Comparison of ENCODE assay signal across 10 cellular contexts in genomic region chr12:100717733-100718067, GRCh38.
DNase-seq lines count a peak whose midpoint lies in the region; ATAC-seq, FAIRE-seq and TF ChIP-seq lines count a peak whose summit lies in the region.
"Had no signal": no experiment of that assay in that cellular context is flagged by ENCODE, and none has a peak within 500 bp of the region (broad histone marks: within the 10 kb centered on the region; RNA-seq: fewer than 3 reads in every experiment).

No MANE protein-coding gene starts in this region.

- H3K27me3 ChIP-seq in AG04450 (ENCODE audit: control insufficient read depth, insufficient read depth, low read length) (peaks cover 36% of the 10 kb centered on the region), endothelial cell of umbilical vein (ENCODE audit: control insufficient read depth in 2 of 2, insufficient read depth in 2 of 2, low read length in 2 of 2) (peaks cover 18 to 34% of the 10 kb centered on the region in 2 experiments)
- no peaks in the 10 kb centered on the region for H3K27me3 ChIP-seq in effector memory CD4-positive, alpha-beta T cell (replicated peaks; ENCODE audit: control insufficient read depth, insufficient read depth, low read length, poor library complexity, severe bottlenecking)

- no peak for TF ChIP-seq POLR2A in endothelial cell of umbilical vein (IDR thresholded peaks at IDR 0.05; ENCODE audit: low read depth, low read length)

- peak overlapping the region; percentile 24 for H3K4me3 ChIP-seq in AG04450 (ENCODE audit: low read depth, low read length)
- peak overlapping the region in 1 of 3 experiments; percentile 13 for H3K4me3 ChIP-seq in endothelial cell of umbilical vein (replicated peaks in 1 of 3; ENCODE audit: insufficient read depth in 1 of 3, low read depth in 1 of 3, low read length in 3 of 3)
- H3K4me3 ChIP-seq in effector memory CD4-positive, alpha-beta T cell (ENCODE audit: insufficient read depth, low read depth, low read length, poor library complexity, severe bottlenecking), result no peak overlapping the region

- dilution Hi-C loops in endothelial cell of umbilical vein (cut with MboI; ENCODE audit: extremely low pct_ligation_motif_present, low sequenced_read_pairs), result no loop called here

- H3K4me1 Mint-ChIP-seq in nephron progenitor cell, result peaks cover 14% of the 10 kb centered on the region

- H3K9me3 Mint-ChIP-seq in nephron progenitor cell, result peaks cover 4% of the 10 kb centered on the region
- H3K9me3 Mint-ChIP-seq: activated naive CD4-positive, alpha-beta T cell treated with anti-CD3 and anti-CD28 coated beads for 36 hours had no signal

- peak overlapping the region; percentile 38 for H3K4me2 ChIP-seq in endothelial cell of umbilical vein (ENCODE audit: insufficient read depth, low read length)

- TF ChIP-seq CTCF in AG04450 (IDR thresholded peaks at IDR 0.05; ENCODE audit: low read depth, low read length) (no peak), endothelial cell of umbilical vein (IDR thresholded peaks at IDR 0.05; ENCODE audit: extremely low read depth in 1 of 2, insufficient read depth in 1 of 2, low read depth in 1 of 2, low read length in 2 of 2) (no peak), nephron progenitor cell (IDR thresholded peaks at IDR 0.05) (no peak)

- peaks cover 89% of the 10 kb centered on the region for H3K27me3 Mint-ChIP-seq in nephron progenitor cell (ENCODE audit: low read depth, poor library complexity)

- peak overlapping the region; percentile 30 for H2AFZ ChIP-seq in endothelial cell of umbilical vein (ENCODE audit: low read depth, low read length)

- no peaks in the 10 kb centered on the region for H3K79me2 ChIP-seq in endothelial cell of umbilical vein (ENCODE audit: control insufficient read depth, insufficient read depth, low read length)

- H3K27ac ChIP-seq in AG04450 (ENCODE audit: low read depth, low read length) (no peak overlapping the region), endothelial cell of umbilical vein (ENCODE audit: insufficient read depth, low read depth, low read length) (no peak overlapping the region)
- H3K27ac ChIP-seq in effector memory CD4-positive, alpha-beta T cell (ENCODE audit: insufficient read depth, low read length, poor library complexity, severe bottlenecking), result no peak overlapping the region

- no peaks in the 10 kb centered on the region for H3K9me1 ChIP-seq in endothelial cell of umbilical vein (replicated peaks; ENCODE audit: control insufficient read depth, extremely low read depth, insufficient read depth, low read length)

- H3K4me3 Mint-ChIP-seq in nephron progenitor cell, result peak overlapping the region; percentile 71
- H3K4me3 Mint-ChIP-seq: activated naive CD4-positive, alpha-beta T cell treated with anti-CD3 and anti-CD28 coated beads for 36 hours had no signal

- no peaks in the 10 kb centered on the region for H3K36me3 Mint-ChIP-seq in nephron progenitor cell (ENCODE audit: low read depth)

- POLR2A ChIA-PET in AG04450 (lab: Yijun Ruan, JAX), result no interaction called here
- POLR2A ChIA-PET in endothelial cell of umbilical vein (lab: Charles Lee), result no interaction called here

- no peak for FAIRE-seq in endothelial cell of umbilical vein (lab: Jason Lieb, UNC)

- intact Hi-C loops in endothelial cell of umbilical vein (cut with micrococcal nuclease), result loop anchor here (1.0 kb wide), 1 partner anchor 45 kb away; no protein-coding TSS in a partner anchor

- DNase-seq in AG04450 (ENCODE audit: low read depth, low spot score) (no peak), HPDE6-E6E7 (ENCODE audit: extremely low spot score) (peak; percentile 13), endothelial cell of umbilical vein (ENCODE audit: low read depth, low spot score) (no peak), nephron progenitor cell (no peak), AG08395 (ENCODE audit: low spot score) (no peak), GM19238 (ENCODE audit: insufficient read length, low spot score) (no peak)
- DNase-seq in effector memory CD4-positive, alpha-beta T cell, result no peak
- DNase-seq: activated naive CD4-positive, alpha-beta T cell treated with anti-CD3 and anti-CD28 coated beads for 36 hours had no signal

- no peaks in the 10 kb centered on the region for H4K20me1 ChIP-seq in endothelial cell of umbilical vein (replicated peaks; ENCODE audit: control insufficient read depth, extremely low read depth, insufficient read depth, low read length)

- no peaks in the 10 kb centered on the region for H3K36me3 ChIP-seq in endothelial cell of umbilical vein (ENCODE audit: control insufficient read depth in 2 of 2, extremely low read depth in 1 of 2, insufficient read depth in 2 of 2, low read length in 2 of 2)
- no peaks in the 10 kb centered on the region for H3K36me3 ChIP-seq in effector memory CD4-positive, alpha-beta T cell (ENCODE audit: control insufficient read depth, insufficient read depth, low read length)

- no TSS peak for BruUV-seq in endothelial cell of umbilical vein (replicated peaks; lab: Mats Ljungman, UMichigan)

- no peak overlapping the region for H3K9ac ChIP-seq in endothelial cell of umbilical vein (replicated peaks; ENCODE audit: extremely low read depth, insufficient read depth, low read length)

- ATAC-seq in esophagus mucosa, result no peak
- ATAC-seq: activated CD4-positive, CD25-positive, alpha-beta regulatory T cell treated with anti-CD3 and anti-CD28 coated beads, Interleukin-2, amount 50 U/mL, for 24 hours had no signal

- H3K9me3 ChIP-seq in AG04450 (ENCODE audit: control insufficient read depth, insufficient read depth, low read length), result peaks cover 6% of the 10 kb centered on the region; the same call in 1 of the 2 replicates
- no peaks in the 10 kb centered on the region for H3K9me3 ChIP-seq in endothelial cell of umbilical vein (replicated peaks; ENCODE audit: control insufficient read depth, insufficient read depth, low read length)
- no peaks in the 10 kb centered on the region for H3K9me3 ChIP-seq in effector memory CD4-positive, alpha-beta T cell (ENCODE audit: control insufficient read depth, low read length)

- peaks cover 5% of the 10 kb centered on the region for H3K4me1 ChIP-seq in endothelial cell of umbilical vein (ENCODE audit: control insufficient read depth, extremely low read depth, insufficient read depth, low read length)
- no peaks in the 10 kb centered on the region for H3K4me1 ChIP-seq in effector memory CD4-positive, alpha-beta T cell (ENCODE audit: control insufficient read depth, insufficient read depth, low read length, poor library complexity, severe bottlenecking)

- CTCF ChIA-PET in AG04450 (lab: Charles Lee) (no interaction called here), endothelial cell of umbilical vein (lab: Charles Lee) (no interaction called here)

- H3K27ac Mint-ChIP-seq in nephron progenitor cell, result no peak overlapping the region
- H3K27ac Mint-ChIP-seq: activated naive CD4-positive, alpha-beta T cell treated with anti-CD3 and anti-CD28 coated beads for 36 hours had no signal

TF ChIP-seq in endothelial cell of umbilical vein, 7 proteins besides CTCF, POLR2A, EP300 and RAD21:
- no peak for TF ChIP-seq FOS (IDR thresholded peaks at IDR 0.05; ENCODE audit: borderline replicate concordance, insufficient read depth, low read length)
- no peak for TF ChIP-seq MYC (IDR thresholded peaks at IDR 0.05; ENCODE audit: low read depth, low read length)
- TF ChIP-seq POLR2AphosphoS5 (IDR thresholded peaks at IDR 0.05; ENCODE audit: insufficient read depth, low read depth, low read length), result no peak
- no peak for TF ChIP-seq JUN (IDR thresholded peaks at IDR 0.05; ENCODE audit: borderline replicate concordance, insufficient read depth, insufficient read length, low read depth)
- TF ChIP-seq EZH2 (IDR thresholded peaks at IDR 0.05; ENCODE audit: borderline replicate concordance, low read depth, low read length, severe bottlenecking), result no peak
- TF ChIP-seq GATA2 (IDR thresholded peaks at IDR 0.05; ENCODE audit: insufficient read depth, insufficient read length, low read depth, low read length), result no peak
- no peak for TF ChIP-seq MAX (IDR thresholded peaks at IDR 0.05; ENCODE audit: insufficient read depth, insufficient read length)
